ENCODE assay signal across 22 cellular contexts in the genomic region with DNA sequence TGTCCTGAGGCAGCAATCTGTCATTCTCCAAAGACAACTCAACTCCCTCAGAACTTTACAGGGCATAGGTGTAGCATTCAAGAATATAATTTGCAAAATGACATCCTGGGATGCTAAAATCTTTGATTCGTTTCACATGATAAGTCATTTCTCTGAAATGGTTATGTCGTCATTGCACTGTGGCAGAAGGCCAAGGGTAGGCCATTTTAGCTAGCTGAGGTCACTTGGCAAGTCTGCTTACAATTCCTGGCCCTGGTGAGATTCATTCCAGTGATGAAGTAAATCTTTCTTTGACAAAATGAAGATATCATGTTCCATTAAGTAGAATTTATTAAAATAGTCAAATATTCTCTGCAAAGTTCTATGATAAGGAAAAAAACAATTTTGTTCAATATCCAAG.
"Had no signal": no experiment of that assay in that cellular context is flagged by ENCODE, and none has a peak within 500 bp of the region (broad histone marks: within the 10 kb centered on the region; RNA-seq: fewer than 3 reads in every experiment).

No MANE protein-coding gene starts in this region.

- H3K36me3 ChIP-seq: heart left ventricle, pancreas, spleen, tibial artery, upper lobe of left lung, uterus had no signal

- H3K4me1 ChIP-seq: heart left ventricle, pancreas, spleen, tibial artery, upper lobe of left lung, uterus had no signal

- H3K27ac ChIP-seq: dorsolateral prefrontal cortex, heart left ventricle, pancreas, spleen, tibial artery, upper lobe of left lung, uterus had no signal

- H3K27me3 ChIP-seq: heart left ventricle, pancreas, spleen, tibial artery, upper lobe of left lung, uterus had no signal

- H3K27me3 Mint-ChIP-seq: naive B cell; progenitor cell of endocrine pancreas; stimulated activated memory B cell treated with anti-CD40 and anti-IgM and Interleukin-4, amounts not matched to agents 10 μg/mL and 1 μg/mL and 100 μg/mL, for 72 hours; stimulated activated naive CD8-positive, alpha-beta T cell treated with anti-CD3 and anti-CD28 coated beads, Interleukin-15, Interleukin-2, amounts not matched to agents 100 ng/mL and 50 ng/mL, for 24 hours had no signal

- H3K27ac Mint-ChIP-seq: naive B cell; nephron; progenitor cell of endocrine pancreas; stimulated activated memory B cell treated with anti-CD40 and anti-IgM and Interleukin-4, amounts not matched to agents 10 μg/mL and 1 μg/mL and 100 μg/mL, for 72 hours; stimulated activated naive CD8-positive, alpha-beta T cell treated with anti-CD3 and anti-CD28 coated beads, Interleukin-15, Interleukin-2, amounts not matched to agents 100 ng/mL and 50 ng/mL, for 24 hours had no signal

- H3K4me1 Mint-ChIP-seq: naive B cell; stimulated activated memory B cell treated with anti-CD40 and anti-IgM and Interleukin-4, amounts not matched to agents 10 μg/mL and 1 μg/mL and 100 μg/mL, for 72 hours had no signal

- H3K9me3 ChIP-seq: heart left ventricle, pancreas, tibial artery, upper lobe of left lung, uterus had no signal

- H3K4me3 Mint-ChIP-seq: naive B cell; nephron; stimulated activated memory B cell treated with anti-CD40 and anti-IgM and Interleukin-4, amounts not matched to agents 10 μg/mL and 1 μg/mL and 100 μg/mL, for 72 hours; stimulated activated naive CD8-positive, alpha-beta T cell treated with anti-CD3 and anti-CD28 coated beads, Interleukin-15, Interleukin-2, amounts not matched to agents 100 ng/mL and 50 ng/mL, for 24 hours had no signal

- H3K36me3 Mint-ChIP-seq: naive B cell; stimulated activated memory B cell treated with anti-CD40 and anti-IgM and Interleukin-4, amounts not matched to agents 10 μg/mL and 1 μg/mL and 100 μg/mL, for 72 hours had no signal

- H3K9me3 Mint-ChIP-seq: nephron had no signal

- DNase-seq: cortex of kidney; dorsolateral prefrontal cortex; effector CD8-positive, alpha-beta T cell; heart left ventricle; hippocampal formation; kidney glomerular epithelial cell; mesendoderm; naive B cell; occipital lobe; pancreas; spleen; stimulated activated CD4-positive, alpha-beta T cell treated with anti-CD3 and anti-CD28 coated beads, Interleukin-15, amount 100 ng/mL, for 24 hours; stimulated activated CD4-positive, alpha-beta T cell treated with anti-CD3 and anti-CD28 coated beads, Interleukin-1b, Interleukin-23, amount 100 ng/mL, for 48 hours; stimulated activated CD4-positive, alpha-beta T cell treated with anti-CD3 and anti-CD28 coated beads, Interleukin-4, amount 100 ng/mL, for 24 hours; tibial artery; upper lobe of left lung; uterus had no signal

- ATAC-seq: heart left ventricle; pancreas; sciatic nerve; stimulated activated memory B cell treated with anti-CD40 and anti-IgM and Interleukin-4, amounts not matched to agents 10 μg/mL and 1 μg/mL and 100 μg/mL, for 72 hours had no signal

- H3K4me3 ChIP-seq: dorsolateral prefrontal cortex, heart left ventricle, pancreas, spleen, tibial artery, upper lobe of left lung, uterus had no signal
